ENCODE assay signal across 9 cellular contexts in genomic region chr2:239225456-239225855, GRCh38.
A peak's percentile ranks its signal among the peaks of the same experiment; 100 is the strongest.
DNase-seq lines count a peak whose midpoint lies in the region; ATAC-seq, FAIRE-seq and TF ChIP-seq lines count a peak whose summit lies in the region.
"Had no signal": no experiment of that assay in that cellular context is flagged by ENCODE, and none has a peak within 500 bp of the region (broad histone marks: within the 10 kb centered on the region; RNA-seq: fewer than 3 reads in every experiment).

No MANE protein-coding gene starts in this region.

- H3K4me3 ChIP-seq in NB4 (ENCODE audit: low read depth, low read length) (no peak overlapping the region), HepG2 (replicated peaks in 1 of 3; ENCODE audit: insufficient read depth in 1 of 3, low read depth in 2 of 3, low read length in 3 of 3) (no peak overlapping the region), subcutaneous abdominal adipose tissue (ENCODE audit: low read depth in 1 of 5, low read length in 5 of 5) (peak overlapping the region in 1 of 5 donors; percentile 13)

- TF ChIP-seq CTCF in NB4 (IDR thresholded peaks at IDR 0.05; ENCODE audit: low read depth, low read length), result no peak
- TF ChIP-seq CTCF in HepG2 (CRISPR knock-in tag; IDR thresholded peaks at IDR 0.05), result no peak

- H3K27ac ChIP-seq in HepG2 (ENCODE audit: extremely low read length, insufficient read depth, low read length) (no peak overlapping the region), subcutaneous abdominal adipose tissue (ENCODE audit: low read depth, low read length) (peak overlapping the region; percentile 96)

- no peak overlapping the region for H3K4me2 ChIP-seq in HepG2 (ENCODE audit: low read depth, low read length)

- H3K79me2 ChIP-seq in HepG2 (ENCODE audit: insufficient read depth, low read length), result peaks cover 17% of the 10 kb centered on the region

- WGBS in HepG2 (ENCODE audit: low lambda C conversion rate), result 90% methylated on average over 12 of the region's 12 CpGs

- CTCF ChIA-PET in HepG2 (lab: Yijun Ruan, JAX; ENCODE audit: low intra/inter-chr PET ratio, low total read pairs), result no interaction called here

- H3K9ac ChIP-seq in HepG2 (ENCODE audit: insufficient read depth, low read depth, low read length) (no peak overlapping the region), subcutaneous abdominal adipose tissue (ENCODE audit: low read length in 5 of 5) (peak overlapping the region in 4 of 5 donors; percentile 26 to 78 (median 58))

- H3K27ac Mint-ChIP-seq in activated T-cell treated with anti-CD3 and anti-CD28 coated beads, Interleukin-2, amount 50 U/mL, for 72 hours, result peak overlapping the region; percentile 41

- H3K4me3 Mint-ChIP-seq in activated T-cell treated with anti-CD3 and anti-CD28 coated beads, Interleukin-2, amount 50 U/mL, for 72 hours, result peak overlapping the region in 1 of 2 donors; percentile 39

- intact Hi-C loops in HepG2 (cut with micrococcal nuclease; ENCODE audit: unreplicated experiment), result no loop called here

- no peak for TF ChIP-seq EP300 in HepG2 (IDR thresholded peaks at IDR 0.05; ENCODE audit: low read depth in 2 of 2, low read length in 2 of 2)
- no peak for TF ChIP-seq EP300 in HepG2 (CRISPR knock-in tag; IDR thresholded peaks at IDR 0.05; ENCODE audit: borderline replicate concordance)

- no peaks in the 10 kb centered on the region for H3K36me3 Mint-ChIP-seq in activated T-cell treated with anti-CD3 and anti-CD28 coated beads, Interleukin-2, amount 50 U/mL, for 72 hours (ENCODE audit: insufficient read depth in 2 of 2)

- TF ChIP-seq POLR2A in NB4 (IDR thresholded peaks at IDR 0.05; ENCODE audit: extremely low read depth, insufficient read length) (no peak), HepG2 (IDR thresholded peaks at IDR 0.05; ENCODE audit: insufficient read depth in 1 of 2, low read depth in 2 of 2, low read length in 2 of 2) (no peak)

- H3K9me3 Mint-ChIP-seq in activated T-cell treated with anti-CD3 and anti-CD28 coated beads, Interleukin-2, amount 50 U/mL, for 72 hours, result no peaks in the 10 kb centered on the region

- no peak overlapping the region for H2AFZ ChIP-seq in HepG2 (ENCODE audit: low read length)

- peaks cover 21% of the 10 kb centered on the region; the same call in 1 of the 2 replicates for H4K20me1 ChIP-seq in HepG2 (ENCODE audit: insufficient read depth, low read length)

- in situ Hi-C loops in HepG2 (cut with HindIII; ENCODE audit: extremely low pct_ligation_motif_present, low pct_unique_long_range_greater_than_20kb), result no loop called here

- H3K27me3 ChIP-seq in HepG2 (ENCODE audit: control insufficient read depth in 1 of 2, insufficient read depth in 2 of 2, low read length in 2 of 2), result no peaks in the 10 kb centered on the region
- H3K27me3 ChIP-seq in subcutaneous abdominal adipose tissue (ENCODE audit: control insufficient read depth in 5 of 5, insufficient read depth in 4 of 5, low read length in 5 of 5), result no peaks in the 10 kb centered on the region

- peak; percentile 28 to 34 for ATAC-seq in activated T-cell treated with anti-CD3 and anti-CD28 coated beads, Interleukin-2, amount 50 U/mL, for 72 hours (replicated peaks in 1 of 2)
- ATAC-seq in HepG2, result no peak

- no peaks in the 10 kb centered on the region for H3K27me3 Mint-ChIP-seq in activated T-cell treated with anti-CD3 and anti-CD28 coated beads, Interleukin-2, amount 50 U/mL, for 72 hours (ENCODE audit: low read depth)

- H3K9me3 ChIP-seq in HepG2 (ENCODE audit: low read length) (no peaks in the 10 kb centered on the region), subcutaneous abdominal adipose tissue (ENCODE audit: control insufficient read depth in 5 of 5, low read length in 5 of 5) (no peaks in the 10 kb centered on the region)

- FAIRE-seq in HepG2 (lab: Jason Lieb, UNC), result no peak

- no peak for TF ChIP-seq RAD21 in HepG2 (CRISPR knock-in tag; IDR thresholded peaks at IDR 0.05)

- peak; percentile 32 for DNase-seq in NB4 (ENCODE audit: low read depth)
- no peak for DNase-seq in activated T-cell treated with anti-CD3 and anti-CD28 coated beads, Interleukin-2, amount 50 U/mL, for 72 hours
- no peak for DNase-seq in HepG2 (ENCODE audit: low spot score)
- no peak for DNase-seq in NCI-H1694 treated with DMSO at 0.1 percent for 48 hours (lab: John Stamatoyannopoulos, UW)
- DNase-seq in NCI-H1092 (lab: John Stamatoyannopoulos, UW), result no peak
- no peak for DNase-seq in stimulated activated CD4-positive, alpha-beta T cell treated with anti-CD3 and anti-CD28 coated beads, Interleukin-4, amount 100 ng/mL, for 24 hours
- DNase-seq: activated CD4-positive, CD25-positive, alpha-beta regulatory T cell treated with anti-CD3 and anti-CD28 coated beads, Interleukin-2, amount 50 U/mL, for 72 hours; stimulated activated CD4-positive, alpha-beta T cell treated with anti-CD3 and anti-CD28 coated beads, Interleukin-4, amount 100 ng/mL, for 1 hour had no signal

- no TSS peak for BruUV-seq in HepG2 (replicated peaks; lab: Mats Ljungman, UMichigan)

- H3K36me3 ChIP-seq in HepG2 (replicated peaks in 1 of 2; ENCODE audit: control insufficient read depth in 1 of 2, insufficient read depth in 2 of 2, low read length in 2 of 2) (no peaks in the 10 kb centered on the region), subcutaneous abdominal adipose tissue (ENCODE audit: control insufficient read depth in 5 of 5, insufficient read depth in 5 of 5, low read length in 5 of 5) (no peaks in the 10 kb centered on the region)

- H3K4me1 ChIP-seq in HepG2 (ENCODE audit: insufficient read depth, low read length) (peaks cover 30% of the 10 kb centered on the region), subcutaneous abdominal adipose tissue (ENCODE audit: control insufficient read depth in 5 of 5, insufficient read depth in 5 of 5, low read length in 5 of 5) (peaks cover 33 to 80% (median 71%) of the 10 kb centered on the region in 5 donors)

- H3K4me1 Mint-ChIP-seq in activated T-cell treated with anti-CD3 and anti-CD28 coated beads, Interleukin-2, amount 50 U/mL, for 72 hours (ENCODE audit: low read depth), result peaks cover 82% of the 10 kb centered on the region

- POLR2A ChIA-PET in HepG2 (lab: Yijun Ruan, JAX), result no interaction called here

TF ChIP-seq in HepG2, 621 proteins besides CTCF, POLR2A, EP300 and RAD21:
- TF ChIP-seq AGO2 (optimal IDR thresholded peaks at IDR 0.05; ENCODE audit: low read depth, low read length) (peak; percentile 48), NAIF1 (CRISPR knock-in tag; IDR thresholded peaks at IDR 0.05; ENCODE audit: borderline replicate concordance) (no peak)
